In the genomic region with DNA sequence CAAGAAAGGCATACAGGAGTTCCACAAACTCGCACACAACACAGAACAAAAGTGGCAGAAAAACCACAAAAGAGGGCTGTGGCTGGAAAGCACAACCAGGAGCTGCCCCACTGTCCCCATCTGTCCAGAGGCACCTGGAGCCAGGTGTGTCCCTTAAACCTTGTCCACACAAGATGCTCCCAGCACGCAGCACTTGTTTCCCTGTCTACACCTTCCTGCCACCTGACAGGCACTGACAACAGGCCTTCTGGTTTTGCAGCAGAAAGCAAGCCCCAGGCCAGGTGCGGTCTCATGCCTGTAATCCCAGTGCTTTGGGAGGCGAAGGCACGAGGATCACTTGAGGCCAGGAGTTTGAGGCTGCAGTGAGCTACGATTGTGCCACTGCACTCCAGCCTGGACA, we compare ENCODE assay signal across 25 cellular contexts.
"Had no signal": no experiment of that assay in that cellular context is flagged by ENCODE, and none has a peak within 500 bp of the region (broad histone marks: within the 10 kb centered on the region; RNA-seq: fewer than 3 reads in every experiment).

No MANE protein-coding gene starts in this region.

- H3K36me3 Mint-ChIP-seq: activated naive CD8-positive, alpha-beta T cell; natural killer cell treated with Interleukin-12 subunit alpha and Interleukin-12 subunit beta and Interleukin-15 and Interleukin-18, amount 100 ng/mL, for 72 hours had no signal

- H3K4me3 ChIP-seq: left lung, lung, mucosa of descending colon, sigmoid colon, thyroid gland, upper lobe of left lung had no signal

- H3K27ac ChIP-seq: left lung, sigmoid colon, thyroid gland, upper lobe of left lung, VCaP had no signal

- H3K27me3 ChIP-seq: left lung, sigmoid colon, thyroid gland, upper lobe of left lung had no signal

- H3K9me3 Mint-ChIP-seq: central memory CD8-positive, alpha-beta T cell; natural killer cell treated with Interleukin-12 subunit alpha and Interleukin-12 subunit beta and Interleukin-15 and Interleukin-18, amount 100 ng/mL, for 72 hours; stimulated activated memory B cell treated with anti-CD40 and anti-IgM and Interleukin-4, amounts not matched to agents 10 μg/mL and 1 μg/mL and 100 μg/mL, for 72 hours; stimulated activated naive CD8-positive, alpha-beta T cell treated with anti-CD3 and anti-CD28 coated beads, Interleukin-15, amount 100 ng/mL, for 72 hours had no signal

- H3K27me3 Mint-ChIP-seq: activated naive CD8-positive, alpha-beta T cell; central memory CD8-positive, alpha-beta T cell; natural killer cell treated with Interleukin-12 subunit alpha and Interleukin-12 subunit beta and Interleukin-15 and Interleukin-18, amount 100 ng/mL, for 72 hours; stimulated activated memory B cell treated with anti-CD40 and anti-IgM and Interleukin-4, amounts not matched to agents 10 μg/mL and 1 μg/mL and 100 μg/mL, for 72 hours; stimulated activated naive CD8-positive, alpha-beta T cell treated with anti-CD3 and anti-CD28 coated beads, Interleukin-15, amount 100 ng/mL, for 72 hours had no signal

- DNase-seq: activated CD4-positive, alpha-beta T cell treated with anti-CD3 and anti-CD28 coated beads for 48 hours; activated CD4-positive, alpha-beta T cell treated with anti-CD3 and anti-CD28 coated beads, Interleukin-2, amount 50 U/mL, for 48 hours; activated effector memory CD4-positive, alpha-beta T cell treated with Interleukin-2 at 50 U/mL for 16 hours; activated naive CD4-positive, alpha-beta T cell treated with Interleukin-2 at 50 U/mL for 16 hours; anterior cingulate cortex; dermis blood vessel endothelial cell; effector CD4-positive, alpha-beta T cell; left lung; mucosa of descending colon; sigmoid colon; small intestine; stimulated activated CD4-positive, alpha-beta T cell treated with anti-CD3 and anti-CD28 coated beads, Interleukin-4, amount 100 ng/mL, for 4 hours; stimulated activated CD8-positive, alpha-beta memory T cell treated with anti-CD3 and anti-CD28 coated beads, Interleukin-4, amount 100 ng/mL, for 48 hours; stimulated activated naive CD8-positive, alpha-beta T cell treated with anti-CD3 and anti-CD28 coated beads, Interleukin-15, amount 100 ng/mL, for 72 hours; substantia nigra; T-helper 9 cell; thyroid gland had no signal

- ATAC-seq: activated CD4-positive, CD25-positive, alpha-beta regulatory T cell treated with anti-CD3 and anti-CD28 coated beads, Interleukin-2, amount 50 U/mL, for 24 hours; left lung; mucosa of descending colon; natural killer cell treated with Interleukin-12 subunit alpha and Interleukin-12 subunit beta and Interleukin-15 and Interleukin-18, amount 100 ng/mL, for 72 hours; stimulated activated memory B cell treated with anti-CD40 and anti-IgM and Interleukin-4, amounts not matched to agents 10 μg/mL and 1 μg/mL and 100 μg/mL, for 72 hours; stimulated activated naive CD8-positive, alpha-beta T cell treated with anti-CD3 and anti-CD28 coated beads, Interleukin-15, amount 100 ng/mL, for 72 hours had no signal

- H3K27ac Mint-ChIP-seq: activated naive CD8-positive, alpha-beta T cell; natural killer cell treated with Interleukin-12 subunit alpha and Interleukin-12 subunit beta and Interleukin-15 and Interleukin-18, amount 100 ng/mL, for 72 hours; stimulated activated memory B cell treated with anti-CD40 and anti-IgM and Interleukin-4, amounts not matched to agents 10 μg/mL and 1 μg/mL and 100 μg/mL, for 72 hours; stimulated activated naive CD8-positive, alpha-beta T cell treated with anti-CD3 and anti-CD28 coated beads, Interleukin-15, amount 100 ng/mL, for 72 hours had no signal

- H3K9me3 ChIP-seq: left lung, mucosa of descending colon, sigmoid colon, thyroid gland, upper lobe of left lung had no signal

- H3K4me3 Mint-ChIP-seq: central memory CD8-positive, alpha-beta T cell; natural killer cell treated with Interleukin-12 subunit alpha and Interleukin-12 subunit beta and Interleukin-15 and Interleukin-18, amount 100 ng/mL, for 72 hours; stimulated activated memory B cell treated with anti-CD40 and anti-IgM and Interleukin-4, amounts not matched to agents 10 μg/mL and 1 μg/mL and 100 μg/mL, for 72 hours; stimulated activated naive CD8-positive, alpha-beta T cell treated with anti-CD3 and anti-CD28 coated beads, Interleukin-15, amount 100 ng/mL, for 72 hours had no signal
